6 cellular contexts compared by ENCODE assay signal in the genomic region with DNA sequence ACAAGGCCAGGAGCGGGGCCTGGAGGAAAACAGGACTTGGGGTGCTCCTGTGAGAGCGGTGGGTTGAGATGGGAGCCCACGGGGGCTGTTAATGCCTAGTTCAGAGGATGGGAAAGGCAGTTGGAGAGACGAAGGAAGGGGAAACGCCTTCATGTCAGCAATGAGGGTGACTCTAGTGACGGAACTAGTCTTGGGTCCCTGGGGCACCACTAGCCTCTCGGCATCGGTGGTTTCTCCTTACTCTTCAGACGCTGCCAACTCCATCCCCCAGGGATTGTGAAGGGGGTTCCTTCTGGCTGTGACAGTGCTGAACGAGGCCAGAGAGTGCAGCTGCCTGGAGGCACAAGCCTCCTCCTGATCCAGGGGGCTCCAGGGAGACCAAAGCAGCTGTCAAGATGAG.
DNase-seq lines count a peak whose midpoint lies in the region; TF ChIP-seq lines count a peak whose summit lies in the region.

No MANE protein-coding gene starts in this region.

- H3K4me3 ChIP-seq in fibroblast of pulmonary artery (replicated peaks; ENCODE audit: low read depth, low read length), result peak overlapping the region; percentile 81
- peak overlapping the region; percentile 85 to 94 (median 91) for H3K4me3 ChIP-seq in subcutaneous abdominal adipose tissue (ENCODE audit: low read depth in 1 of 5, low read length in 5 of 5)

- no peaks in the 10 kb centered on the region for H3K9me3 ChIP-seq in subcutaneous abdominal adipose tissue (ENCODE audit: control insufficient read depth in 5 of 5, low read length in 5 of 5)

- H3K27me3 ChIP-seq in subcutaneous abdominal adipose tissue (ENCODE audit: control insufficient read depth in 5 of 5, insufficient read depth in 4 of 5, low read length in 5 of 5), result no peaks in the 10 kb centered on the region

- peak overlapping the region; percentile 97 for H3K27ac ChIP-seq in subcutaneous abdominal adipose tissue (ENCODE audit: low read depth, low read length)

- peak; percentile 55 for DNase-seq in NCI-H82 (lab: John Stamatoyannopoulos, UW)
- no peak for DNase-seq in NCI-H82 treated with DMSO at 0.1 percent for 48 hours (lab: John Stamatoyannopoulos, UW; ENCODE audit: unreplicated experiment)
- no peak for DNase-seq in fibroblast of pulmonary artery (ENCODE audit: low read depth)
- no peak for DNase-seq in DMS 273 treated with DMSO at 0.1 percent for 48 hours (lab: John Stamatoyannopoulos, UW)
- no peak for DNase-seq in NCI-H524 treated with DMSO at 0.1 percent for 48 hours (lab: John Stamatoyannopoulos, UW)

- TF ChIP-seq CTCF in fibroblast of pulmonary artery (IDR thresholded peaks at IDR 0.05; ENCODE audit: low read length, missing control alignments), result no peak

- H3K36me3 ChIP-seq in subcutaneous abdominal adipose tissue (ENCODE audit: control insufficient read depth in 5 of 5, insufficient read depth in 5 of 5, low read length in 5 of 5), result peaks cover 0 to 10% (median 6%) of the 10 kb centered on the region in 5 donors

- H3K4me1 ChIP-seq in subcutaneous abdominal adipose tissue (ENCODE audit: control insufficient read depth in 5 of 5, insufficient read depth in 5 of 5, low read length in 5 of 5), result peaks cover 4 to 31% (median 26%) of the 10 kb centered on the region in 5 donors

- H3K9ac ChIP-seq in subcutaneous abdominal adipose tissue (ENCODE audit: low read length in 5 of 5), result peak overlapping the region; percentile 32 to 95 (median 87)
